ENCODE assay signal across 16 cellular contexts in the genomic region with DNA sequence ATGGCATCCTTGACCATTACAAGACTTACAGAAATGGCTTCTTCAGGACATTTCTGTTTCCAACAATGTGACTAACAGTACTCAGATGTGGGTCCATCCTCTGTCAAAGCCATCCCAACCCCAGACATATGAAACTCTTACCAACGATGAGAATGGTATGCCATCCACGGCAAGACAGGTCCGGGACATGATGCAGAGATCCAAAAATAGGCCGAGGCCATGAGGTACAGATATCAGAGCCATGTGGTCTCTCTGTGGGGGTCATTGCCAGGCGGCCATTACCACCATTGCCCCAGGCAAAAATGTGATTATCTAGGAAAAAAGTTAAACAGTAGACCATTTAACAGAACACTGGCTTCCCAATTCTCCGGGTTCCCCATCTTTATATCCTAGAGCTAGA. TPM values are rescaled to one million over a fixed set of nuclear protein-coding genes. Genes with fewer than 3 reads are reported as not detected.
DNase-seq lines count a peak whose midpoint lies in the region; ATAC-seq, FAIRE-seq and TF ChIP-seq lines count a peak whose summit lies in the region.
"Had no signal": no experiment of that assay in that cellular context is flagged by ENCODE, and none has a peak within 500 bp of the region (broad histone marks: within the 10 kb centered on the region; RNA-seq: fewer than 3 reads in every experiment).

No MANE protein-coding gene starts in this region.

- H3K4me1 ChIP-seq in SK-N-SH (ENCODE audit: control insufficient read depth in 1 of 2, insufficient read depth in 2 of 2, low read depth in 1 of 2, low read length in 1 of 2) (no peaks in the 10 kb centered on the region), HepG2 (ENCODE audit: insufficient read depth, low read length) (no peaks in the 10 kb centered on the region), right lobe of liver (no peaks in the 10 kb centered on the region), psoas muscle (peaks cover 15% of the 10 kb centered on the region), uterus (no peaks in the 10 kb centered on the region), sigmoid colon (no peaks in the 10 kb centered on the region)
- H3K4me1 ChIP-seq: BLaER1, Caco-2 had no signal

- no peak overlapping the region for H3K4me3 ChIP-seq in SK-N-SH (ENCODE audit: low read depth in 2 of 2, low read length in 1 of 2)
- no peak overlapping the region for H3K4me3 ChIP-seq in HepG2 (replicated peaks in 1 of 3; ENCODE audit: insufficient read depth in 1 of 3, low read depth in 2 of 3, low read length in 3 of 3)
- H3K4me3 ChIP-seq in right lobe of liver, result no peak overlapping the region
- no peak overlapping the region for H3K4me3 ChIP-seq in psoas muscle
- no peak overlapping the region for H3K4me3 ChIP-seq in uterus
- no peak overlapping the region for H3K4me3 ChIP-seq in sigmoid colon
- H3K4me3 ChIP-seq: BLaER1 had no signal

- H3K27me3 ChIP-seq in SK-N-SH (ENCODE audit: insufficient read depth) (no peaks in the 10 kb centered on the region), HepG2 (ENCODE audit: control insufficient read depth in 1 of 2, insufficient read depth in 2 of 2, low read length in 2 of 2) (no peaks in the 10 kb centered on the region), right lobe of liver (no peaks in the 10 kb centered on the region), psoas muscle (ENCODE audit: insufficient read depth in 3 of 3, low read length in 2 of 3) (no peaks in the 10 kb centered on the region), uterus (no peaks in the 10 kb centered on the region), sigmoid colon (no peaks in the 10 kb centered on the region)
- H3K27me3 ChIP-seq: BLaER1 had no signal

- POLR2A ChIA-PET in SK-N-SH (lab: Yijun Ruan, JAX), result no interaction called here
- POLR2A ChIA-PET in HepG2 (lab: Yijun Ruan, JAX), result no interaction called here

- H3K4me2 ChIP-seq in SK-N-SH (no peak overlapping the region), HepG2 (ENCODE audit: low read depth, low read length) (no peak overlapping the region)
- H3K4me2 ChIP-seq: BLaER1 had no signal

- H3K36me3 ChIP-seq in SK-N-SH (replicated peaks in 1 of 2; ENCODE audit: control insufficient read depth in 1 of 2, insufficient read depth in 2 of 2, low read length in 1 of 2) (peaks cover 62 to 63% of the 10 kb centered on the region in 2 experiments), HepG2 (replicated peaks in 1 of 2; ENCODE audit: control insufficient read depth in 1 of 2, insufficient read depth in 2 of 2, low read length in 2 of 2) (peaks cover 10 to 57% of the 10 kb centered on the region in 2 experiments), right lobe of liver (peaks cover 0 to 87% (median 35%) of the 10 kb centered on the region in 4 donors), psoas muscle (ENCODE audit: insufficient read depth in 1 of 2, low read depth in 1 of 2) (peaks cover 0 to 97% of the 10 kb centered on the region in 2 donors), uterus (no peaks in the 10 kb centered on the region), sigmoid colon (peaks cover 24 to 99% (median 58%) of the 10 kb centered on the region in 4 donors)

- ATAC-seq in SK-N-SH treated with all-trans-retinoic acid at 6 μM for 48 hours (no peak), HepG2 (no peak), right lobe of liver (no peak), psoas muscle (peak; percentile 87 to 94 (median 91))

- no peaks in the 10 kb centered on the region for H3F3A ChIP-seq in SK-N-SH (replicated peaks; ENCODE audit: insufficient read depth)

- H3K79me2 ChIP-seq in SK-N-SH (ENCODE audit: insufficient read depth) (no peaks in the 10 kb centered on the region; the same call in 1 of the 2 replicates), HepG2 (ENCODE audit: insufficient read depth, low read length) (no peaks in the 10 kb centered on the region)

- no peak for TF ChIP-seq RAD21 in SK-N-SH (IDR thresholded peaks at IDR 0.05; ENCODE audit: low read length)
- no peak for TF ChIP-seq RAD21 in HepG2 (CRISPR knock-in tag; IDR thresholded peaks at IDR 0.05)

- FAIRE-seq in HepG2 (lab: Jason Lieb, UNC), result no peak

- BruUV-seq in HepG2 (replicated peaks; lab: Mats Ljungman, UMichigan), result no TSS peak

- DNase-seq in SK-N-SH, result peak; percentile 32
- no peak for DNase-seq in HepG2 (ENCODE audit: low spot score)
- no peak for DNase-seq in right lobe of liver
- peak in 1 of 2 donors; percentile 25 for DNase-seq in psoas muscle
- no peak for DNase-seq in uterus
- no peak for DNase-seq in sigmoid colon
- DNase-seq: 8988T; AML-193; Caco-2; CD8-positive, alpha-beta memory T cell; DND-41; GF-D8; HCEC 1CT; HFFc6 had no signal

- H3K9me3 ChIP-seq in SK-N-SH, result no peaks in the 10 kb centered on the region
- no peaks in the 10 kb centered on the region for H3K9me3 ChIP-seq in HepG2 (ENCODE audit: low read length)
- H3K9me3 ChIP-seq in right lobe of liver, result no peaks in the 10 kb centered on the region
- no peaks in the 10 kb centered on the region for H3K9me3 ChIP-seq in psoas muscle
- H3K9me3 ChIP-seq in uterus, result no peaks in the 10 kb centered on the region
- H3K9me3 ChIP-seq in sigmoid colon, result no peaks in the 10 kb centered on the region
- H3K9me3 ChIP-seq: BLaER1, Caco-2 had no signal

- TF ChIP-seq EP300 in SK-N-SH (IDR thresholded peaks at IDR 0.05; ENCODE audit: borderline replicate concordance in 1 of 2, low read depth in 1 of 2, low read length in 1 of 2) (no peak), HepG2 (IDR thresholded peaks at IDR 0.05; ENCODE audit: low read depth in 2 of 2, low read length in 2 of 2) (no peak), HepG2 (CRISPR knock-in tag; IDR thresholded peaks at IDR 0.05; ENCODE audit: borderline replicate concordance) (no peak), sigmoid colon (IDR thresholded peaks at IDR 0.05) (no peak)

- in situ Hi-C loops in HepG2 (cut with HindIII; ENCODE audit: extremely low pct_ligation_motif_present, low pct_unique_long_range_greater_than_20kb), result no loop called here

- no peak for TF ChIP-seq POLR2A in HepG2 (IDR thresholded peaks at IDR 0.05; ENCODE audit: insufficient read depth in 1 of 2, low read depth in 2 of 2, low read length in 2 of 2)
- TF ChIP-seq POLR2A in right lobe of liver (IDR thresholded peaks at IDR 0.05), result no peak
- TF ChIP-seq POLR2A in uterus (IDR thresholded peaks at IDR 0.05), result no peak
- TF ChIP-seq POLR2A in sigmoid colon (IDR thresholded peaks at IDR 0.05), result no peak

- 85% methylated on average over 6 of the region's 6 CpGs for WGBS in SK-N-SH (ENCODE audit: low lambda C conversion rate)
- WGBS in HepG2 (ENCODE audit: low lambda C conversion rate), result 99% methylated on average over 6 of the region's 6 CpGs
- WGBS in right lobe of liver (ENCODE audit: insufficient coverage, low coverage, low lambda C conversion rate, missing lambda C conversion rate), result 79% methylated on average over 6 of the region's 6 CpGs
- 48 to 63% (median 61%) methylated on average over 6 of the region's 6 CpGs for WGBS in psoas muscle, 3 donors
- WGBS in sigmoid colon, 2 donors, result 95 to 96% methylated on average over 6 of the region's 6 CpGs

- no peaks in the 10 kb centered on the region for H3K9me2 ChIP-seq in SK-N-SH

- no peak for TF ChIP-seq CTCF in SK-N-SH (IDR thresholded peaks at IDR 0.05)
- TF ChIP-seq CTCF in HepG2 (CRISPR knock-in tag; IDR thresholded peaks at IDR 0.05), result no peak
- no peak for TF ChIP-seq CTCF in right lobe of liver (IDR thresholded peaks at IDR 0.05)
- no peak for TF ChIP-seq CTCF in psoas muscle (IDR thresholded peaks at IDR 0.05)
- no peak for TF ChIP-seq CTCF in uterus (IDR thresholded peaks at IDR 0.05)
- no peak for TF ChIP-seq CTCF in sigmoid colon (IDR thresholded peaks at IDR 0.05)

- H4K20me1 ChIP-seq in SK-N-SH (ENCODE audit: insufficient read depth) (no peaks in the 10 kb centered on the region), HepG2 (ENCODE audit: insufficient read depth, low read length) (no peaks in the 10 kb centered on the region)
- H4K20me1 ChIP-seq: BLaER1 had no signal

- H3K9ac ChIP-seq in SK-N-SH, result no peak overlapping the region
- H3K9ac ChIP-seq in HepG2 (ENCODE audit: insufficient read depth, low read depth, low read length), result no peak overlapping the region
- H3K9ac ChIP-seq: BLaER1 had no signal

- H3K27ac ChIP-seq in SK-N-SH (ENCODE audit: low read depth in 2 of 2, low read length in 1 of 2) (no peak overlapping the region; a peak in 1 of 4 replicates), HepG2 (ENCODE audit: extremely low read length, insufficient read depth, low read length) (no peak overlapping the region), right lobe of liver (no peak overlapping the region), psoas muscle (peak overlapping the region; percentile 94), uterus (no peak overlapping the region), sigmoid colon (no peak overlapping the region)
- H3K27ac ChIP-seq: BLaER1 had no signal

- CTCF ChIA-PET in SK-N-SH (lab: Yijun Ruan, JAX) (interaction anchor here (1.3 to 1.5 kb wide), 2 partner anchors 9 to 151 kb away, joined by 3 to 11 read pairs; no protein-coding TSS in a partner anchor), HepG2 (lab: Yijun Ruan, JAX; ENCODE audit: low intra/inter-chr PET ratio, low total read pairs) (no interaction called here)

- intact Hi-C loops in HepG2 (cut with micrococcal nuclease; ENCODE audit: unreplicated experiment), result no loop called here
- intact Hi-C loops in right lobe of liver (cut with DNase I), result no loop called here
- intact Hi-C loops in psoas muscle (cut with DNase I), result no loop called here
- intact Hi-C loops in uterus (cut with DNase I; ENCODE audit: low total_unique reads), result no loop called here
- intact Hi-C loops in sigmoid colon (cut with DNase I), result no loop called here

- H2AFZ ChIP-seq in SK-N-SH (ENCODE audit: low read depth) (no peak overlapping the region), HepG2 (ENCODE audit: low read length) (no peak overlapping the region)

RNA-seq across cellular contexts. Expression of a gene that starts 27.5 kb away (rescaled TPM):
- polyA plus RNA-seq in SK-N-SH (2012; rRNA removed) (1.2 and 1.4 TPM in 2 replicates), HepG2 (2011; rRNA removed) (3.0 and 3.5 TPM in 2 replicates), psoas muscle (10 to 100 TPM in 1 of 3 donors, 1 to 10 TPM in 2; 2.7 to 17.3 (median 8.8) TPM), sigmoid colon (1 to 10 TPM; 1.2 to 4.6 (median 4.6) TPM)
- 1.2 TPM in 2 replicates for polyA plus RNA-seq in SK-N-SH (2012; cell fraction: cytosol; rRNA removed)
- polyA plus RNA-seq in SK-N-SH (2012; cell fraction: nucleus; rRNA removed), result 1.2 and 2.8 TPM in 2 replicates
- total RNA-seq in HepG2 (2016; rRNA removed; fragmentation: Illumina TruSeq; extraction: Trizol) (3.3 and 5.3 TPM in 2 replicates), right lobe of liver (1 to 10 TPM; 2.1 to 9.6 (median 3.1) TPM), psoas muscle (1 to 10 TPM; 2.5 to 6.4 (median 3.6) TPM), uterus (1 to 10 TPM in 2 of 4 donors, under 1 TPM in 1, not detected in 1; 0.26 to 4.7 (median 2.4) TPM), sigmoid colon (1 to 10 TPM; 3.6 to 4.6 (median 4.0) TPM)
- 2.6 and 3.3 TPM in 2 replicates for total RNA-seq in HepG2 (2016; cell fraction: cytosol; rRNA removed; fragmentation: Illumina TruSeq; extraction: Trizol; ENCODE audit: low read depth)
- 4.5 and 4.8 TPM in 2 replicates for total RNA-seq in HepG2 (2016; cell fraction: insoluble cytoplasmic fraction; rRNA removed; fragmentation: Illumina TruSeq; extraction: Trizol)
- total RNA-seq in HepG2 (2016; cell fraction: membrane; rRNA removed; fragmentation: Illumina TruSeq; extraction: Trizol), result 3.8 and 4.6 TPM in 2 replicates
- total RNA-seq in HepG2 (2016; cell fraction: nucleus; rRNA removed; fragmentation: Illumina TruSeq; extraction: Trizol), result 3.6 and 5.8 TPM in 2 replicates
- 1.7 and 2.1 TPM in 2 replicates for polyA plus RNA-seq in HepG2 (2011; cell fraction: cytosol; rRNA removed)
- 2.1 and 3.0 TPM in 2 replicates for polyA plus RNA-seq in HepG2 (2011; cell fraction: nucleus; rRNA removed)
- 1.5 and 2.4 TPM in 2 replicates for polyA plus RNA-seq in HepG2 (2012)
- 1.6 and 1.9 TPM in 2 replicates for polyA plus RNA-seq in HepG2 (2016; cell fraction: cytosol; fragmentation: Illumina TruSeq; extraction: Trizol; ENCODE audit: low read depth)
- 4.5 and 6.0 TPM in 2 replicates for polyA plus RNA-seq in HepG2 (2016; cell fraction: insoluble cytoplasmic fraction; fragmentation: Illumina TruSeq; extraction: Trizol; ENCODE audit: low read depth)
- 1.8 and 2.2 TPM in 2 replicates for polyA plus RNA-seq in HepG2 (2016; cell fraction: membrane; fragmentation: Illumina TruSeq; extraction: Trizol; ENCODE audit: low read depth)
- polyA plus RNA-seq in HepG2 (2016; cell fraction: nucleus; fragmentation: Illumina TruSeq; extraction: Trizol; ENCODE audit: insufficient read depth, low read depth), result 4.8 and 5.3 TPM in 2 replicates
- 0.82 and 0.98 TPM in 2 replicates for polyA minus RNA-seq in HepG2 (2011; rRNA and poly(A)+ RNA removed; ENCODE audit: low replicate concordance)
- 0.88 and 1.5 TPM in 2 replicates for polyA minus RNA-seq in HepG2 (2011; cell fraction: cytosol; rRNA and poly(A)+ RNA removed)
- polyA minus RNA-seq in HepG2 (2011; cell fraction: nucleus; rRNA and poly(A)+ RNA removed), result 2.4 and 4.8 TPM in 2 replicates

RNA-seq across cellular contexts. Expression of a gene that starts 29.9 kb away (rescaled TPM):
- polyA plus RNA-seq in SK-N-SH (2012; rRNA removed) (48.1 and 53.3 TPM in 2 replicates), HepG2 (2011; rRNA removed) (27.3 and 32.1 TPM in 2 replicates), psoas muscle (10 to 100 TPM; 17.9 to 49.0 (median 28.0) TPM), sigmoid colon (10 to 100 TPM in 2 of 3 donors, 1 to 10 TPM in 1; 9.0 to 38.8 (median 11.4) TPM)
- 50.2 and 51.3 TPM in 2 replicates for polyA plus RNA-seq in SK-N-SH (2012; cell fraction: cytosol; rRNA removed)
- 111 and 119 TPM in 2 replicates for polyA plus RNA-seq in SK-N-SH (2012; cell fraction: nucleus; rRNA removed)
- total RNA-seq in HepG2 (2016; rRNA removed; fragmentation: Illumina TruSeq; extraction: Trizol) (16.5 and 29.4 TPM in 2 replicates), right lobe of liver (10 to 100 TPM; 22.2 to 56.8 (median 39.6) TPM), psoas muscle (100 to 1,000 TPM in 1 of 4 donors, 10 to 100 TPM in 3; 69.1 to 116 (median 88.5) TPM), uterus (100 to 1,000 TPM in 1 of 4 donors, 10 to 100 TPM in 3; 51.2 to 115 (median 71.4) TPM), sigmoid colon (10 to 100 TPM; 54.4 to 66.7 (median 59.9) TPM)
- 8.6 and 9.3 TPM in 2 replicates for total RNA-seq in HepG2 (2016; cell fraction: cytosol; rRNA removed; fragmentation: Illumina TruSeq; extraction: Trizol; ENCODE audit: low read depth)
- 17.5 and 29.6 TPM in 2 replicates for total RNA-seq in HepG2 (2016; cell fraction: insoluble cytoplasmic fraction; rRNA removed; fragmentation: Illumina TruSeq; extraction: Trizol)
- 11.8 and 12.2 TPM in 2 replicates for total RNA-seq in HepG2 (2016; cell fraction: membrane; rRNA removed; fragmentation: Illumina TruSeq; extraction: Trizol)
- total RNA-seq in HepG2 (2016; cell fraction: nucleus; rRNA removed; fragmentation: Illumina TruSeq; extraction: Trizol), result 25.2 and 29.4 TPM in 2 replicates
- 17.4 and 19.0 TPM in 2 replicates for polyA plus RNA-seq in HepG2 (2011; cell fraction: cytosol; rRNA removed)
- polyA plus RNA-seq in HepG2 (2011; cell fraction: nucleus; rRNA removed), result 69.4 and 74.5 TPM in 2 replicates
- 30.8 and 31.9 TPM in 2 replicates for polyA plus RNA-seq in HepG2 (2012)
- 0.96 and 1.7 TPM in 2 replicates for polyA plus RNA-seq in HepG2 (2016; cell fraction: cytosol; fragmentation: Illumina TruSeq; extraction: Trizol; ENCODE audit: low read depth)
- polyA plus RNA-seq in HepG2 (2016; cell fraction: insoluble cytoplasmic fraction; fragmentation: Illumina TruSeq; extraction: Trizol; ENCODE audit: low read depth), result 32.5 and 34.6 TPM in 2 replicates
- polyA plus RNA-seq in HepG2 (2016; cell fraction: membrane; fragmentation: Illumina TruSeq; extraction: Trizol; ENCODE audit: low read depth), result 4.7 and 5.0 TPM in 2 replicates
- 60.6 and 64.1 TPM in 2 replicates for polyA plus RNA-seq in HepG2 (2016; cell fraction: nucleus; fragmentation: Illumina TruSeq; extraction: Trizol; ENCODE audit: insufficient read depth, low read depth)
- polyA minus RNA-seq in HepG2 (2011; rRNA and poly(A)+ RNA removed; ENCODE audit: low replicate concordance), result 33.3 and 65.4 TPM in 2 replicates
- polyA minus RNA-seq in HepG2 (2011; cell fraction: cytosol; rRNA and poly(A)+ RNA removed), result 16.4 and 19.4 TPM in 2 replicates
- polyA minus RNA-seq in HepG2 (2011; cell fraction: nucleus; rRNA and poly(A)+ RNA removed), result 42.6 and 47.6 TPM in 2 replicates

RNA-seq across cellular contexts. Expression of a gene that starts 33.1 kb away (rescaled TPM):
- polyA plus RNA-seq in SK-N-SH (2012; rRNA removed) (53.5 and 70.1 TPM in 2 replicates), HepG2 (2011; rRNA removed) (17.3 and 22.4 TPM in 2 replicates), psoas muscle (10 to 100 TPM; 11.7 to 25.9 (median 17.1) TPM), sigmoid colon (10 to 100 TPM; 18.6 to 36.3 (median 23.3) TPM)
- 86.5 and 95.9 TPM in 2 replicates for polyA plus RNA-seq in SK-N-SH (2012; cell fraction: cytosol; rRNA removed)
- polyA plus RNA-seq in SK-N-SH (2012; cell fraction: nucleus; rRNA removed), result 26.7 and 40.9 TPM in 2 replicates
- total RNA-seq in HepG2 (2016; rRNA removed; fragmentation: Illumina TruSeq; extraction: Trizol) (9.7 and 11.1 TPM in 2 replicates), right lobe of liver (1 to 10 TPM; 1.7 to 6.6 (median 3.6) TPM), psoas muscle (10 to 100 TPM in 2 of 4 donors, 1 to 10 TPM in 2; 7.1 to 22.0 (median 10.6) TPM), uterus (10 to 100 TPM; 11.8 to 30.6 (median 21.4) TPM), sigmoid colon (10 to 100 TPM in 3 of 4 donors, 1 to 10 TPM in 1; 4.2 to 23.5 (median 19.2) TPM)
- 3.0 and 3.7 TPM in 2 replicates for total RNA-seq in HepG2 (2016; cell fraction: cytosol; rRNA removed; fragmentation: Illumina TruSeq; extraction: Trizol; ENCODE audit: low read depth)
- total RNA-seq in HepG2 (2016; cell fraction: insoluble cytoplasmic fraction; rRNA removed; fragmentation: Illumina TruSeq; extraction: Trizol), result 11.8 and 12.0 TPM in 2 replicates
- total RNA-seq in HepG2 (2016; cell fraction: membrane; rRNA removed; fragmentation: Illumina TruSeq; extraction: Trizol), result 4.6 and 5.3 TPM in 2 replicates
- 12.2 and 12.7 TPM in 2 replicates for total RNA-seq in HepG2 (2016; cell fraction: nucleus; rRNA removed; fragmentation: Illumina TruSeq; extraction: Trizol)
- polyA plus RNA-seq in HepG2 (2011; cell fraction: cytosol; rRNA removed), result 16.7 and 19.1 TPM in 2 replicates
- polyA plus RNA-seq in HepG2 (2011; cell fraction: nucleus; rRNA removed), result 8.6 and 13.9 TPM in 2 replicates
- polyA plus RNA-seq in HepG2 (2012), result 18.5 and 20.3 TPM in 2 replicates
- polyA plus RNA-seq in HepG2 (2016; cell fraction: cytosol; fragmentation: Illumina TruSeq; extraction: Trizol; ENCODE audit: low read depth), result 3.4 and 4.7 TPM in 2 replicates
- 18.4 and 21.2 TPM in 2 replicates for polyA plus RNA-seq in HepG2 (2016; cell fraction: insoluble cytoplasmic fraction; fragmentation: Illumina TruSeq; extraction: Trizol; ENCODE audit: low read depth)
- 6.4 and 6.5 TPM in 2 replicates for polyA plus RNA-seq in HepG2 (2016; cell fraction: membrane; fragmentation: Illumina TruSeq; extraction: Trizol; ENCODE audit: low read depth)
- 31.3 and 35.6 TPM in 2 replicates for polyA plus RNA-seq in HepG2 (2016; cell fraction: nucleus; fragmentation: Illumina TruSeq; extraction: Trizol; ENCODE audit: insufficient read depth, low read depth)
- polyA minus RNA-seq in HepG2 (2011; rRNA and poly(A)+ RNA removed; ENCODE audit: low replicate concordance), result 1.6 and 7.3 TPM in 2 replicates
- 2.1 and 2.5 TPM in 2 replicates for polyA minus RNA-seq in HepG2 (2011; cell fraction: cytosol; rRNA and poly(A)+ RNA removed)
- 12.7 and 14.0 TPM in 2 replicates for polyA minus RNA-seq in HepG2 (2011; cell fraction: nucleus; rRNA and poly(A)+ RNA removed)

RNA-seq across cellular contexts. Expression of a gene that starts 45.7 kb away (rescaled TPM):
- 3.8 and 4.7 TPM in 2 replicates for polyA plus RNA-seq in SK-N-SH (2012; rRNA removed)
- 2.9 and 3.8 TPM in 2 replicates for polyA plus RNA-seq in SK-N-SH (2012; cell fraction: cytosol; rRNA removed)
- polyA plus RNA-seq in SK-N-SH (2012; cell fraction: nucleus; rRNA removed), result 12.6 and 15.9 TPM in 2 replicates
- total RNA-seq in HepG2 (2016; rRNA removed; fragmentation: Illumina TruSeq; extraction: Trizol), result 24.5 and 24.8 TPM in 2 replicates
- total RNA-seq in HepG2 (2016; cell fraction: cytosol; rRNA removed; fragmentation: Illumina TruSeq; extraction: Trizol; ENCODE audit: low read depth), result 8.9 and 14.2 TPM in 2 replicates
- 22.2 and 26.0 TPM in 2 replicates for total RNA-seq in HepG2 (2016; cell fraction: insoluble cytoplasmic fraction; rRNA removed; fragmentation: Illumina TruSeq; extraction: Trizol)
- total RNA-seq in HepG2 (2016; cell fraction: membrane; rRNA removed; fragmentation: Illumina TruSeq; extraction: Trizol), result 28.2 and 35.8 TPM in 2 replicates
- total RNA-seq in HepG2 (2016; cell fraction: nucleus; rRNA removed; fragmentation: Illumina TruSeq; extraction: Trizol), result 29.1 and 31.2 TPM in 2 replicates
- polyA plus RNA-seq in HepG2 (2011; rRNA removed), result 14.4 and 15.3 TPM in 2 replicates
- polyA plus RNA-seq in HepG2 (2011; cell fraction: cytosol; rRNA removed), result 7.8 and 9.0 TPM in 2 replicates
- 20.0 and 23.6 TPM in 2 replicates for polyA plus RNA-seq in HepG2 (2011; cell fraction: nucleus; rRNA removed)
- 9.7 and 11.4 TPM in 2 replicates for polyA plus RNA-seq in HepG2 (2012)
- polyA plus RNA-seq in HepG2 (2016; cell fraction: cytosol; fragmentation: Illumina TruSeq; extraction: Trizol; ENCODE audit: low read depth), result 0.34 and 0.69 TPM in 2 replicates
- 8.3 and 12.1 TPM in 2 replicates for polyA plus RNA-seq in HepG2 (2016; cell fraction: insoluble cytoplasmic fraction; fragmentation: Illumina TruSeq; extraction: Trizol; ENCODE audit: low read depth)
- polyA plus RNA-seq in HepG2 (2016; cell fraction: membrane; fragmentation: Illumina TruSeq; extraction: Trizol; ENCODE audit: low read depth), result 1.5 and 2.4 TPM in 2 replicates
- polyA plus RNA-seq in HepG2 (2016; cell fraction: nucleus; fragmentation: Illumina TruSeq; extraction: Trizol; ENCODE audit: insufficient read depth, low read depth), result 22.5 and 23.9 TPM in 2 replicates
- polyA minus RNA-seq in HepG2 (2011; rRNA and poly(A)+ RNA removed; ENCODE audit: low replicate concordance), result 21.0 TPM in 2 replicates
- polyA minus RNA-seq in HepG2 (2011; cell fraction: cytosol; rRNA and poly(A)+ RNA removed), result 12.5 and 12.9 TPM in 2 replicates
- polyA minus RNA-seq in HepG2 (2011; cell fraction: nucleus; rRNA and poly(A)+ RNA removed), result 53.3 and 70.0 TPM in 2 replicates
- total RNA-seq in right lobe of liver, result 10 to 100 TPM in 5 of 6 experiments, 1 to 10 TPM in 1; 9.6 to 20.2 (median 13.2) TPM
- total RNA-seq in psoas muscle, result 10 to 100 TPM; 12.5 to 24.1 (median 17.2) TPM
- polyA plus RNA-seq in psoas muscle, result 10 to 100 TPM in 1 of 3 donors, 1 to 10 TPM in 2; 7.9 to 15.7 (median 10.0) TPM
- 10 to 100 TPM; 16.4 to 83.4 (median 50.1) TPM for total RNA-seq in uterus
- total RNA-seq in sigmoid colon, result 10 to 100 TPM; 30.0 to 42.9 (median 34.7) TPM
- 10 to 100 TPM in 1 of 3 donors, 1 to 10 TPM in 2; 3.6 to 12.5 (median 5.1) TPM for polyA plus RNA-seq in sigmoid colon

Comparison
In these comparisons a context has a peak if more than half of its experiments do, and no peak if none do; other contexts are left out.
1. ATAC-seq: peak in psoas muscle (4 of 4); none in SK-N-SH treated with all-trans-retinoic acid at 6 μM for 48 hours (single experiment), HepG2 (single experiment) and right lobe of liver (0 of 4).